Comparison of ENCODE assay signal across 9 cellular contexts in the genomic region with DNA sequence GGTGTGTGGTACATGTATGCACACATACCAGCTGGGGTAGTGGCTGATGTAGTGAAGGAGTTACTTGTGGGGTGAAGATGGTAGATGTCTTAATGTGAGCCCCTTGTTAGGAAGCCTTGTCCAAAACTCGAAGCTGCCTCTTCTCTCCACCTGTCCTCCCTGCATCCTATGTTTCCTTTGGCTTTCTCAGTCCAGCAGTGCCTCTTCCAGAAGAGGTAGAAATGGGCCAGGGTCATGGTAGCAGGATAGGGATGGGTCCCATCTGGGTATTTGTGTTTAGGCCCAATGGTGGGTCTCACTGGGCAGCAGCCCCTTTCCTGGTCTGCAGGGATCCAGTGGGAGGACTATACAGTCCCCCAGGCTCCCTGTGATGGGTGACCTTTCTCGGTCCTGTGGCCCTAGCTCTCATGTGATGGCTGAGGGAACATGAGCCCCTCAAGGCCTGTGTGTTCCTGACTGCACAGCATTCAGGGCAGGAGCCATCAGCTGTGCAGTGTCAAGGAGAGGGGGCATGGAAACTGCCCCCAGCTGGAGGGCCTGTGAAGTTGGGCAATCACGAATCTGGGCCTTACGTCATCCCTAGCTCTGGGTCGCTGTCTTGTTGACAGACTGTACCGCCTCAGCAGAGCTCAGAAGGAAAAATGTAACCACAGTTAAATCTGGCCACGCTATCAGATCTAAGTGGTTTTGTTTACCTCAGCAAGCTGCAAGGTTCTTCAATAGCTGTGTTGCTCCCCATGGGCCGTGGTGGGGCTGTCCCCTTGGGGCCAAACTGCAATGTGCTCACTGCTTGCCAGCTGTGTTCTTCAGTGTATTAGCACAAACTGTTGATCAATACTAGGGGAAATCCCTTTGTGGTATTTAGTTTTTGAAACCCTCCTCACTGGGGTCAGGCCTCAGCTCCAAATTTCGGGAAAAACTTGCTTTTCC.
DNase-seq lines count a peak whose midpoint lies in the region; ATAC-seq and TF ChIP-seq lines count a peak whose summit lies in the region.
"Had no signal": no experiment of that assay in that cellular context is flagged by ENCODE, and none has a peak within 500 bp of the region (broad histone marks: within the 10 kb centered on the region; RNA-seq: fewer than 3 reads in every experiment).

No MANE protein-coding gene starts in this region.

- no peaks in the 10 kb centered on the region for H3K79me2 ChIP-seq in GM23248 (ENCODE audit: insufficient read depth)

- H2BK5ac ChIP-seq in neuronal stem cell (ENCODE audit: low read length), result no peak overlapping the region

- H4K91ac ChIP-seq in neuronal stem cell (ENCODE audit: low read depth, low read length, poor library complexity), result no peak overlapping the region

- peaks cover 6% of the 10 kb centered on the region for H3K27me3 Mint-ChIP-seq in activated B cell treated with CpG ODN at 0.5 μM for 24 hours

- H3K4me2 ChIP-seq in neuronal stem cell (ENCODE audit: insufficient read depth, low read length, poor library complexity, severe bottlenecking) (no peak overlapping the region), GM23248 (ENCODE audit: unreplicated experiment) (no peak overlapping the region)

- H2AFZ ChIP-seq in neuronal stem cell (ENCODE audit: low read length) (no peak overlapping the region), GM23248 (no peak overlapping the region)

- H3K18ac ChIP-seq in neuronal stem cell (ENCODE audit: low read length), result peak overlapping the region; percentile 66

- no peak overlapping the region for H3K14ac ChIP-seq in neuronal stem cell (ENCODE audit: low read length)

- no peaks in the 10 kb centered on the region for H3K9me3 Mint-ChIP-seq in activated B cell treated with CpG ODN at 0.5 μM for 24 hours

- no peak overlapping the region for H3K4ac ChIP-seq in neuronal stem cell (ENCODE audit: low read length)

- H3K4me1 Mint-ChIP-seq in activated B cell treated with CpG ODN at 0.5 μM for 24 hours, result peaks cover 6% of the 10 kb centered on the region

- no peak overlapping the region for H2BK120ac ChIP-seq in neuronal stem cell (ENCODE audit: low read depth, low read length)

- no peak overlapping the region for H2BK15ac ChIP-seq in neuronal stem cell (ENCODE audit: low read length)

- H3F3A ChIP-seq in GM23248 (ENCODE audit: insufficient read depth), result no peaks in the 10 kb centered on the region

- H3K27me3 ChIP-seq in neuronal stem cell (ENCODE audit: control insufficient read depth in 3 of 3, insufficient read depth in 3 of 3, low read depth in 1 of 3, low read length in 3 of 3), result no peaks in the 10 kb centered on the region
- H3K27me3 ChIP-seq in suprapubic skin, result no peaks in the 10 kb centered on the region
- no peaks in the 10 kb centered on the region for H3K27me3 ChIP-seq in GM23248 (replicated peaks; ENCODE audit: insufficient read depth)

- ATAC-seq in GM18861 (IDR thresholded peaks at IDR 0.05; ENCODE audit: unreplicated experiment) (peak; percentile 43), HG03060 (IDR thresholded peaks at IDR 0.05; ENCODE audit: low read depth, unreplicated experiment) (peak; percentile 50), activated B cell treated with CpG ODN at 0.5 μM for 24 hours (ENCODE audit: low read depth) (peak; percentile 60)

- CTCF ChIA-PET in activated B cell treated with CpG ODN at 0.5 μM for 24 hours (lab: Charles Lee), result no interaction called here

- no peak overlapping the region for H2BK12ac ChIP-seq in neuronal stem cell (ENCODE audit: low read length)

- H4K20me1 ChIP-seq in GM23248 (ENCODE audit: insufficient read depth), result no peaks in the 10 kb centered on the region

- H3K4me3 Mint-ChIP-seq in activated B cell treated with CpG ODN at 0.5 μM for 24 hours, result no peak overlapping the region

- H3K9me2 ChIP-seq in GM23248 (ENCODE audit: insufficient read depth), result no peaks in the 10 kb centered on the region

- TF ChIP-seq POLR2A in suprapubic skin (IDR thresholded peaks at IDR 0.05), result no peak

- H3K27ac Mint-ChIP-seq in activated B cell treated with CpG ODN at 0.5 μM for 24 hours, result no peak overlapping the region

- WGBS in neuronal stem cell (ENCODE audit: extremely low coverage in 2 of 2, insufficient read length in 2 of 2, insufficient replicate concordance in 1 of 2), 2 donors, result no CpG with 5 or more reads among the region's 9 CpGs
- 73% methylated on average over 8 of the region's 9 CpGs for WGBS in suprapubic skin
- 79% methylated on average over 9 of the region's 9 CpGs for WGBS in GM23248 (ENCODE audit: low coverage in 1 of 2, low lambda C conversion rate in 2 of 2, missing lambda C conversion rate in 2 of 2), 2 experiments

- peak overlapping the region in 1 of 2 donors; percentile 24 for H3K4me3 ChIP-seq in neuronal stem cell (ENCODE audit: low read length in 2 of 2)
- no peak overlapping the region for H3K4me3 ChIP-seq in suprapubic skin
- no peak overlapping the region for H3K4me3 ChIP-seq in GM23248

- no peak for TF ChIP-seq EP300 in suprapubic skin (IDR thresholded peaks at IDR 0.05)

- no peaks in the 10 kb centered on the region for H3K79me1 ChIP-seq in neuronal stem cell (ENCODE audit: low read depth, low read length)

- no peaks in the 10 kb centered on the region for H3K36me3 Mint-ChIP-seq in activated B cell treated with CpG ODN at 0.5 μM for 24 hours (ENCODE audit: low read depth)

- DNase-seq in activated B cell treated with CpG ODN at 0.5 μM for 24 hours, result no peak
- no peak for DNase-seq in neuronal stem cell (ENCODE audit: low spot score)
- no peak for DNase-seq in suprapubic skin (ENCODE audit: low spot score in 2 of 2)
- no peak for DNase-seq in NCI-H524 (lab: John Stamatoyannopoulos, UW)
- DNase-seq in DMS79 (lab: John Stamatoyannopoulos, UW), result no peak
- no peak for DNase-seq in GM23248
- DNase-seq: amygdala had no signal

- H3K36me3 ChIP-seq in neuronal stem cell (replicated peaks in 1 of 2; ENCODE audit: control insufficient read depth in 2 of 2, insufficient read depth in 2 of 2, low read length in 2 of 2) (peaks cover 0 to 3% of the 10 kb centered on the region in 2 donors), suprapubic skin (no peaks in the 10 kb centered on the region), GM23248 (ENCODE audit: low read depth) (no peaks in the 10 kb centered on the region)

- POLR2A ChIA-PET in activated B cell treated with CpG ODN at 0.5 μM for 24 hours (lab: Charles Lee), result no interaction called here

- no peak overlapping the region for H3K9ac ChIP-seq in neuronal stem cell (ENCODE audit: low read depth, low read length, poor library complexity)
- no peak overlapping the region for H3K9ac ChIP-seq in GM23248

- in situ Hi-C loops in GM23248 (cut with MboI), result no loop called here

- H3K4me1 ChIP-seq in neuronal stem cell (ENCODE audit: control insufficient read depth in 2 of 2, insufficient read depth in 1 of 2, low read depth in 1 of 2, low read length in 2 of 2), result peaks cover 2 to 17% of the 10 kb centered on the region in 2 donors
- no peaks in the 10 kb centered on the region for H3K4me1 ChIP-seq in suprapubic skin
- H3K4me1 ChIP-seq in GM23248 (ENCODE audit: insufficient read depth), result no peaks in the 10 kb centered on the region

- peak overlapping the region; percentile 14 for H2AK5ac ChIP-seq in neuronal stem cell (ENCODE audit: low read depth, low read length)

- H3K27ac ChIP-seq in neuronal stem cell (replicated peaks; ENCODE audit: low read length) (no peak overlapping the region), suprapubic skin (no peak overlapping the region), GM23248 (no peak overlapping the region)

- H3K9me3 ChIP-seq in neuronal stem cell (replicated peaks in 1 of 2; ENCODE audit: control insufficient read depth in 2 of 2, insufficient read depth in 1 of 2, low read depth in 1 of 2, low read length in 2 of 2), result peaks cover 2 to 4% of the 10 kb centered on the region in 2 donors
- no peaks in the 10 kb centered on the region for H3K9me3 ChIP-seq in suprapubic skin
- H3K9me3 ChIP-seq in GM23248 (ENCODE audit: low read depth), result no peaks in the 10 kb centered on the region

- intact Hi-C loops in activated B cell treated with CpG ODN at 0.5 μM for 24 hours (cut with micrococcal nuclease), result no loop called here

- no peak overlapping the region for H4K8ac ChIP-seq in neuronal stem cell (ENCODE audit: low read depth, low read length)

- no peak overlapping the region for H3K23ac ChIP-seq in neuronal stem cell (ENCODE audit: low read depth, low read length, poor library complexity)

- no peak for TF ChIP-seq CTCF in activated B cell treated with CpG ODN at 0.5 μM for 24 hours (IDR thresholded peaks at IDR 0.05)
- TF ChIP-seq CTCF in suprapubic skin (IDR thresholded peaks at IDR 0.05), result no peak
